Comparison of ENCODE assay signal across 19 cellular contexts in genomic region chr1:216081445-216081844, GRCh38.
"Had no signal": no experiment of that assay in that cellular context is flagged by ENCODE, and none has a peak within 500 bp of the region (broad histone marks: within the 10 kb centered on the region; RNA-seq: fewer than 3 reads in every experiment).

No MANE protein-coding gene starts in this region.

- ATAC-seq: left colon; left ventricle myocardium superior; natural killer cell treated with Interleukin-12 subunit alpha and Interleukin-12 subunit beta and Interleukin-15 and Interleukin-18, amount 100 ng/mL, for 72 hours; pancreas; stimulated activated effector memory CD8-positive, alpha-beta T cell treated with anti-CD3 and anti-CD28 coated beads, Interleukin-12 subunit alpha, Interleukin-12 subunit beta, amount 100 ng/mL, for 72 hours had no signal

- DNase-seq: dorsolateral prefrontal cortex; effector CD4-positive, alpha-beta T cell; hypothalamus; immature natural killer cell; islet precursor cell; kidney glomerular epithelial cell; left colon; left ventricle myocardium superior; naive B cell; pancreas; sigmoid colon; stimulated activated CD4-positive, alpha-beta T cell treated with anti-CD3 and anti-CD28 coated beads, Interleukin-2, amount 100 ng/mL, for 24 hours; stimulated activated CD4-positive, alpha-beta T cell treated with anti-CD3 and anti-CD28 coated beads, Interleukin-4, amount 100 ng/mL, for 24 hours; stimulated activated naive CD4-positive, alpha-beta T cell treated with Interleukin-2 at 50 U/mL for 16 hours; stomach; testis; upper lobe of left lung had no signal
